Comparison of ENCODE assay signal across 1 cellular context in the genomic region with DNA sequence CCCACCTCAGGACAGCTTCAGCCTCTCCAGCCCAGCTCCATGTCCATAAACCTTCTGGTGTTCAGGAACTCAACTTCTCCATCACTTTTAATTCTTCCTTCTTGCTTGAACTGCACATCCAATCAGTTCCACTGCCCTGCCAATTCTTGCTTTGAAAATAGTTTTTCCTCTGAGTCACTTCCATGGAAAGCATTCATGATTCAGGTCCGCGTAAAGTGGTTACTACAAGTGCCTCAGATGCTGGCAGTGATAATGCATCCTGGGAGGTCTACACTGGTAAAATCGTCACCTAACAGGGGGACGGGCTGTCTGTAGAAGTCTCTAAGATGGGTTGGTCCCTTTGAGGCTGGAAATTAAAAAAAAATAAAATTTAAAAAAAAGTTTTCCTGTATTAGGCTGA.
TF ChIP-seq lines count a peak whose summit lies in the region.

No MANE protein-coding gene starts in this region.

TF ChIP-seq in GM23338, 12 proteins besides CTCF, POLR2A, EP300 and RAD21 (continued from another document):
- TF ChIP-seq, protein P1, sequence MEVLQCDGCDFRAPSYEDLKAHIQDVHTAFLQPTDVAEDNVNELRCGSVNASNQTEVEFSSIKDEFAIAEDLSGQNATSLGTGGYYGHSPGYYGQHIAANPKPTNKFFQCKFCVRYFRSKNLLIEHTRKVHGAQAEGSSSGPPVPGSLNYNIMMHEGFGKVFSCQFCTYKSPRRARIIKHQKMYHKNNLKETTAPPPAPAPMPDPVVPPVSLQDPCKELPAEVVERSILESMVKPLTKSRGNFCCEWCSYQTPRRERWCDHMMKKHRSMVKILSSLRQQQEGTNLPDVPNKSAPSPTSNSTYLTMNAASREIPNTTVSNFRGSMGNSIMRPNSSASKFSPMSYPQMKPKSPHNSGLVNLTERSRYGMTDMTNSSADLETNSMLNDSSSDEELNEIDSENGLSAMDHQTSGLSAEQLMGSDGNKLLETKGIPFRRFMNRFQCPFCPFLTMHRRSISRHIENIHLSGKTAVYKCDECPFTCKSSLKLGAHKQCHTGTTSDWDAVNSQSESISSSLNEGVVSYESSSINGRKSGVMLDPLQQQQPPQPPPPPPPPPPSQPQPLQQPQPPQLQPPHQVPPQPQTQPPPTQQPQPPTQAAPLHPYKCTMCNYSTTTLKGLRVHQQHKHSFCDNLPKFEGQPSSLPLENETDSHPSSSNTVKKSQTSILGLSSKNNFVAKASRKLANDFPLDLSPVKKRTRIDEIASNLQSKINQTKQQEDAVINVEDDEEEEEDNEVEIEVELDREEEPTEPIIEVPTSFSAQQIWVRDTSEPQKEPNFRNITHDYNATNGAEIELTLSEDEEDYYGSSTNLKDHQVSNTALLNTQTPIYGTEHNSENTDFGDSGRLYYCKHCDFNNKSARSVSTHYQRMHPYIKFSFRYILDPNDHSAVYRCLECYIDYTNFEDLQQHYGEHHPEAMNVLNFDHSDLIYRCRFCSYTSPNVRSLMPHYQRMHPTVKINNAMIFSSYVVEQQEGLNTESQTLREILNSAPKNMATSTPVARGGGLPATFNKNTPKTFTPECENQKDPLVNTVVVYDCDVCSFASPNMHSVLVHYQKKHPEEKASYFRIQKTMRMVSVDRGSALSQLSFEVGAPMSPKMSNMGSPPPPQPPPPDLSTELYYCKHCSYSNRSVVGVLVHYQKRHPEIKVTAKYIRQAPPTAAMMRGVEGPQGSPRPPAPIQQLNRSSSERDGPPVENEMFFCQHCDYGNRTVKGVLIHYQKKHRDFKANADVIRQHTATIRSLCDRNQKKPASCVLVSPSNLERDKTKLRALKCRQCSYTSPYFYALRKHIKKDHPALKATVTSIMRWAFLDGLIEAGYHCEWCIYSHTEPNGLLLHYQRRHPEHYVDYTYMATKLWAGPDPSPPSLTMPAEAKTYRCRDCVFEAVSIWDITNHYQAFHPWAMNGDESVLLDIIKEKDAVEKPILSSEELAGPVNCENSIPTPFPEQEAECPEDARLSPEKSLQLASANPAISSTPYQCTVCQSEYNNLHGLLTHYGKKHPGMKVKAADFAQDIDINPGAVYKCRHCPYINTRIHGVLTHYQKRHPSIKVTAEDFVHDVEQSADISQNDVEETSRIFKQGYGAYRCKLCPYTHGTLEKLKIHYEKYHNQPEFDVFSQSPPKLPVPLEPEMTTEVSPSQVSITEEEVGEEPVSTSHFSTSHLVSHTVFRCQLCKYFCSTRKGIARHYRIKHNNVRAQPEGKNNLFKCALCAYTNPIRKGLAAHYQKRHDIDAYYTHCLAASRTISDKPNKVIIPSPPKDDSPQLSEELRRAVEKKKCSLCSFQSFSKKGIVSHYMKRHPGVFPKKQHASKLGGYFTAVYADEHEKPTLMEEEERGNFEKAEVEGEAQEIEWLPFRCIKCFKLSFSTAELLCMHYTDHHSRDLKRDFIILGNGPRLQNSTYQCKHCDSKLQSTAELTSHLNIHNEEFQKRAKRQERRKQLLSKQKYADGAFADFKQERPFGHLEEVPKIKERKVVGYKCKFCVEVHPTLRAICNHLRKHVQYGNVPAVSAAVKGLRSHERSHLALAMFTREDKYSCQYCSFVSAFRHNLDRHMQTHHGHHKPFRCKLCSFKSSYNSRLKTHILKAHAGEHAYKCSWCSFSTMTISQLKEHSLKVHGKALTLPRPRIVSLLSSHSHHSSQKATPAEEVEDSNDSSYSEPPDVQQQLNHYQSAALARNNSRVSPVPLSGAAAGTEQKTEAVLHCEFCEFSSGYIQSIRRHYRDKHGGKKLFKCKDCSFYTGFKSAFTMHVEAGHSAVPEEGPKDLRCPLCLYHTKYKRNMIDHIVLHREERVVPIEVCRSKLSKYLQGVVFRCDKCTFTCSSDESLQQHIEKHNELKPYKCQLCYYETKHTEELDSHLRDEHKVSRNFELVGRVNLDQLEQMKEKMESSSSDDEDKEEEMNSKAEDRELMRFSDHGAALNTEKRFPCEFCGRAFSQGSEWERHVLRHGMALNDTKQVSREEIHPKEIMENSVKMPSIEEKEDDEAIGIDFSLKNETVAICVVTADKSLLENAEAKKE (CRISPR knock-in tag; IDR thresholded peaks at IDR 0.05), result no peak
- TF ChIP-seq ZNF114 (CRISPR knock-in tag; IDR thresholded peaks at IDR 0.05) (no peak), EZH2 (IDR thresholded peaks at IDR 0.05; ENCODE audit: low read depth, unreplicated experiment) (no peak), EZH2phosphoT487 (IDR thresholded peaks at IDR 0.05; ENCODE audit: unreplicated experiment) (no peak), JUNB (IDR thresholded peaks at IDR 0.05; ENCODE audit: unreplicated experiment) (no peak), NANOG (IDR thresholded peaks at IDR 0.05; ENCODE audit: borderline replicate concordance) (no peak)
- TF ChIP-seq, protein P2, sequence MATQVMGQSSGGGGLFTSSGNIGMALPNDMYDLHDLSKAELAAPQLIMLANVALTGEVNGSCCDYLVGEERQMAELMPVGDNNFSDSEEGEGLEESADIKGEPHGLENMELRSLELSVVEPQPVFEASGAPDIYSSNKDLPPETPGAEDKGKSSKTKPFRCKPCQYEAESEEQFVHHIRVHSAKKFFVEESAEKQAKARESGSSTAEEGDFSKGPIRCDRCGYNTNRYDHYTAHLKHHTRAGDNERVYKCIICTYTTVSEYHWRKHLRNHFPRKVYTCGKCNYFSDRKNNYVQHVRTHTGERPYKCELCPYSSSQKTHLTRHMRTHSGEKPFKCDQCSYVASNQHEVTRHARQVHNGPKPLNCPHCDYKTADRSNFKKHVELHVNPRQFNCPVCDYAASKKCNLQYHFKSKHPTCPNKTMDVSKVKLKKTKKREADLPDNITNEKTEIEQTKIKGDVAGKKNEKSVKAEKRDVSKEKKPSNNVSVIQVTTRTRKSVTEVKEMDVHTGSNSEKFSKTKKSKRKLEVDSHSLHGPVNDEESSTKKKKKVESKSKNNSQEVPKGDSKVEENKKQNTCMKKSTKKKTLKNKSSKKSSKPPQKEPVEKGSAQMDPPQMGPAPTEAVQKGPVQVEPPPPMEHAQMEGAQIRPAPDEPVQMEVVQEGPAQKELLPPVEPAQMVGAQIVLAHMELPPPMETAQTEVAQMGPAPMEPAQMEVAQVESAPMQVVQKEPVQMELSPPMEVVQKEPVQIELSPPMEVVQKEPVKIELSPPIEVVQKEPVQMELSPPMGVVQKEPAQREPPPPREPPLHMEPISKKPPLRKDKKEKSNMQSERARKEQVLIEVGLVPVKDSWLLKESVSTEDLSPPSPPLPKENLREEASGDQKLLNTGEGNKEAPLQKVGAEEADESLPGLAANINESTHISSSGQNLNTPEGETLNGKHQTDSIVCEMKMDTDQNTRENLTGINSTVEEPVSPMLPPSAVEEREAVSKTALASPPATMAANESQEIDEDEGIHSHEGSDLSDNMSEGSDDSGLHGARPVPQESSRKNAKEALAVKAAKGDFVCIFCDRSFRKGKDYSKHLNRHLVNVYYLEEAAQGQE (IDR thresholded peaks at IDR 0.05; ENCODE audit: unreplicated experiment), result no peak
